In the genomic region with DNA sequence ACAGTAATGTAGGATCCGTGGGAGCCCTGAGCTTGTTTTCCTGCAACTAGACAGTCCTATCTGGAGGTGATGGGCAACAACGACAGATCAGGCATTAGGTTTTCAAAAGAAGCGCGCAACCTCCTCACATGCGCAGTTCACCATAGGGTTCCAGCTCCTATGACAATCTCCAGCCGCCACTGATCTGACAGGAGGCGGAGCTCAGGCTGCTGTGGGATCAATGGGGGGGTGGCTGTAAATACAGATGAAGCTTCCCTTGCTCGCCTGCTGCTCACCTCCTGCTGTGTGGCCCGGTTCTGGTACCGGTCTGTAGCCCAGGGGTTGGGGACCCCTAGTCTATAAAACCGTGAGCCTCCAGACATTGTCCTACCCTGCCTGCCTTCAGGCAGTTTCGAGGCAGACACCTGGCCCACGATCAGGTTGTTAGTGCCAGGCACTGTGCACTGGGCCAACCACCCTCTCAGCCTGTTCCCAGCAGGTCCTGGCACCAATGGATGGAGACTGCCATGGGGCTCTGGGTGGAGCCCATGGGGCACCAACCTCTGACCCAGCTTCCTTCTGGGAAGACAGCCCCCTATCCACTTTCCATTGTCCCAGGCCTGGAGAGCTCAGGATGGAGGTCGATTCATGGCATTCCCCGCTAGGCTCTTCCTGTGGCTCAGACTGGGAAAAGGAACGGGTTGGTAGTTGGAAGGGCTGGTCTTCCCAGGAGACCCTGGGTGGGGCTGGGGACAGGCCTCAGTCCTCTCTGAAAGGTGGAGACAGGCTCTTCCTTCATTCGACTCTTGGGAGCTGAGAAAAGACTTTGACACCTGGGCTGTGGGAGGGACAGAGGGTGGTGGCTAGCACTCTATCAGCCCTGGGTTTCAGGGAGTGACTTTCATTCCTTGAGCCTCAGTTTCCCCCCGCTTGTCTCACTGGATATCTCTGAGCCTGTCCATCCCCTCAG, we compare ENCODE assay signal across 8 cellular contexts. TPM values are rescaled to one million over a fixed set of nuclear protein-coding genes. Genes with fewer than 3 reads are reported as not detected.
A peak's percentile ranks its signal among the peaks of the same experiment; 100 is the strongest.
DNase-seq lines count a peak whose midpoint lies in the region; ATAC-seq, FAIRE-seq and TF ChIP-seq lines count a peak whose summit lies in the region.

No MANE protein-coding gene starts in this region.

- ATAC-seq in GM21367 (IDR thresholded peaks at IDR 0.05; ENCODE audit: unreplicated experiment) = no peak

- DNase-seq in GM12891 (ENCODE audit: insufficient read length, low spot score) = no peak
- peak; percentile 80 for DNase-seq in NCI-H748 treated with DMSO at 0.1 percent for 48 hours (lab: John Stamatoyannopoulos, UW)
- DNase-seq in colonic mucosa = peak; percentile 44
- DNase-seq in GM12892 (ENCODE audit: insufficient read length) = no peak
- no peak for DNase-seq in activated gamma-delta T cell treated with Interleukin-2 at 50 U/mL for 16 hours
- DNase-seq in activated CD8-positive, alpha-beta memory T cell treated with anti-CD3 and anti-CD28 coated beads for 24 hours = no peak

- H3K9me3 ChIP-seq in colonic mucosa (no peaks in the 10 kb centered on the region), muscle layer of colon (ENCODE audit: low read length) (no peaks in the 10 kb centered on the region)

- TF ChIP-seq CTCF in colonic mucosa (IDR thresholded peaks at IDR 0.05) = no peak

- H3K4me3 ChIP-seq in colonic mucosa = no peak overlapping the region
- H3K4me3 ChIP-seq in muscle layer of colon (ENCODE audit: low read depth in 1 of 2, low read length in 2 of 2) = peak overlapping the region in 1 of 2 donors; percentile 38

- H3K36me3 ChIP-seq in colonic mucosa (no peaks in the 10 kb centered on the region), muscle layer of colon (ENCODE audit: insufficient read depth, low read length) (peaks cover 26% of the 10 kb centered on the region)

- TF ChIP-seq POLR2A in GM12891 (IDR thresholded peaks at IDR 0.05; ENCODE audit: low read depth, low read length) (no peak), GM12892 (IDR thresholded peaks at IDR 0.05; ENCODE audit: low read depth, low read length) (no peak)

- H3K27me3 ChIP-seq in colonic mucosa (no peaks in the 10 kb centered on the region), muscle layer of colon (ENCODE audit: control insufficient read depth in 1 of 2, insufficient read depth in 2 of 2, low read length in 2 of 2) (no peaks in the 10 kb centered on the region)

- no peaks in the 10 kb centered on the region for H3K4me1 ChIP-seq in colonic mucosa
- peaks cover 10% of the 10 kb centered on the region for H3K4me1 ChIP-seq in muscle layer of colon (ENCODE audit: insufficient read depth, low read length)

- no peak overlapping the region for H3K9ac ChIP-seq in colonic mucosa (ENCODE audit: low read depth in 2 of 2, low read length in 2 of 2)
- H3K9ac ChIP-seq in muscle layer of colon (ENCODE audit: low read length) = no peak overlapping the region

- FAIRE-seq in GM12891 (lab: Jason Lieb, UNC) (peak; percentile 16), GM12892 (lab: Jason Lieb, UNC) (no peak)

- H3K27ac ChIP-seq in colonic mucosa (no peak overlapping the region), muscle layer of colon (ENCODE audit: low read depth, low read length) (peak overlapping the region; percentile 6)

- intact Hi-C loops in colonic mucosa (cut with DNase I) = no loop called here

TF ChIP-seq in GM12891, 5 proteins besides CTCF, POLR2A, EP300 and RAD21:
- TF ChIP-seq SPI1 (IDR thresholded peaks at IDR 0.05; ENCODE audit: low read depth, low read length) (no peak), PAX5 (IDR thresholded peaks at IDR 0.05; ENCODE audit: insufficient read depth, low read length, severe bottlenecking) (no peak), POLR2AphosphoS5 (IDR thresholded peaks at IDR 0.05; ENCODE audit: low read depth, low read length) (no peak; the same call in none of the 2 replicates), TAF1 (IDR thresholded peaks at IDR 0.05; ENCODE audit: low read depth, low read length) (no peak), POU2F2 (IDR thresholded peaks at IDR 0.05; ENCODE audit: low read depth, low read length) (no peak)

RNA-seq across cellular contexts. Expression of a gene that starts 1.7 kb away (rescaled TPM):
- polyA plus RNA-seq in GM12891 (2012; ENCODE audit: low read depth, missing spikeins) = 9.4 TPM
- total RNA-seq in colonic mucosa = 10 to 100 TPM; 59.5 to 66.4 TPM
- polyA plus RNA-seq in GM12892 (2012; ENCODE audit: missing spikeins) = 3.4 TPM

RNA-seq across cellular contexts. Expression of a gene that starts 9.6 kb away (rescaled TPM):
- 28.1 TPM for polyA plus RNA-seq in GM12891 (2012; ENCODE audit: low read depth, missing spikeins)
- total RNA-seq in colonic mucosa = 10 to 100 TPM; 25.1 to 66.6 TPM
- polyA plus RNA-seq in GM12892 (2012; ENCODE audit: missing spikeins) = 18.7 TPM

RNA-seq across cellular contexts. Expression of a gene that starts 32.9 kb away (rescaled TPM):
- 11.4 TPM for polyA plus RNA-seq in GM12891 (2012; ENCODE audit: low read depth, missing spikeins)
- total RNA-seq in colonic mucosa = 10 to 100 TPM; 17.4 to 21.6 TPM
- polyA plus RNA-seq in GM12892 (2012; ENCODE audit: missing spikeins) = 8.7 TPM

RNA-seq across cellular contexts. Expression of a gene that starts 48.3 kb away (rescaled TPM):
- 14.4 TPM for polyA plus RNA-seq in GM12891 (2012; ENCODE audit: low read depth, missing spikeins)
- 10 to 100 TPM; 35.1 to 54.7 TPM for total RNA-seq in colonic mucosa
- 8.4 TPM for polyA plus RNA-seq in GM12892 (2012; ENCODE audit: missing spikeins)

Comparison
In these comparisons a context has a peak if more than half of its experiments do, and no peak if none do; other contexts are left out.
1. DNase-seq: peak in NCI-H748 treated with DMSO at 0.1 percent for 48 hours (single experiment) and colonic mucosa (single experiment); none in GM12891 (single experiment), GM12892 (single experiment), activated gamma-delta T cell treated with Interleukin-2 at 50 U/mL for 16 hours (single experiment) and activated CD8-positive, alpha-beta memory T cell treated with anti-CD3 and anti-CD28 coated beads for 24 hours (single experiment).